ENCODE assay signal across 7 cellular contexts in genomic region chr1:207214453-207214852, GRCh38.
"Had no signal": no experiment of that assay in that cellular context is flagged by ENCODE, and none has a peak within 500 bp of the region (broad histone marks: within the 10 kb centered on the region; RNA-seq: fewer than 3 reads in every experiment).

No MANE protein-coding gene starts in this region.

- H3K9ac ChIP-seq: KMS-11 had no signal

- ATAC-seq: HepG2 had no signal

- FAIRE-seq: HepG2, HTR-8/SVneo had no signal

- H3K27ac ChIP-seq: HL-60, KMS-11 had no signal

- DNase-seq: IMR-90, KBM-7, KG1 had no signal

- H3K4me2 ChIP-seq: KMS-11 had no signal
